Comparison of ENCODE assay signal across 17 cellular contexts in genomic region chr2:172525601-172526000, GRCh38.
"Had no signal": no experiment of that assay in that cellular context is flagged by ENCODE, and none has a peak within 500 bp of the region (broad histone marks: within the 10 kb centered on the region; RNA-seq: fewer than 3 reads in every experiment).

No MANE protein-coding gene starts in this region.

- H3K27me3 Mint-ChIP-seq: activated CD4-positive, alpha-beta T cell treated with anti-CD3 and anti-CD28 coated beads, Interleukin-2, amount 10 ng/mL, durations not matched to agents 7 days and 5 days; activated naive CD4-positive, alpha-beta T cell treated with anti-CD3 and anti-CD28 coated beads, Interleukin-2, amount 10 ng/mL, durations not matched to agents 7 days and 5 days; activated T-cell treated with anti-CD3 and anti-CD28 coated beads, Interleukin-2, amount 50 U/mL, for 24 hours; naive thymus-derived CD4-positive, alpha-beta T cell; stimulated activated memory B cell treated with anti-CD40 and anti-IgM and Interleukin-4, amounts not matched to agents 10 μg/mL and 1 μg/mL and 100 μg/mL, for 72 hours had no signal

- H3K36me3 ChIP-seq: esophagus squamous epithelium, neutrophil, pancreas, upper lobe of right lung had no signal

- H3K27me3 ChIP-seq: esophagus squamous epithelium, heart right ventricle, neutrophil, pancreas, spleen, testis, upper lobe of right lung had no signal

- H3K4me1 ChIP-seq: esophagus squamous epithelium, heart right ventricle, pancreas, spleen, testis, upper lobe of right lung had no signal

- H3K4me3 ChIP-seq: esophagus squamous epithelium, heart right ventricle, pancreas, spleen, testis, upper lobe of right lung had no signal

- H3K4me3 Mint-ChIP-seq: activated CD4-positive, alpha-beta T cell treated with anti-CD3 and anti-CD28 coated beads, Interleukin-2, amount 10 ng/mL, durations not matched to agents 7 days and 5 days; activated CD8-positive, alpha-beta T cell treated with anti-CD3 and anti-CD28 coated beads, Interleukin-2, amount 10 ng/mL, durations not matched to agents 7 days and 5 days; activated naive CD4-positive, alpha-beta T cell treated with anti-CD3 and anti-CD28 coated beads, Interleukin-2, amount 10 ng/mL, durations not matched to agents 7 days and 5 days; activated T-cell treated with anti-CD3 and anti-CD28 coated beads, Interleukin-2, amount 50 U/mL, for 24 hours; immature natural killer cell; naive thymus-derived CD4-positive, alpha-beta T cell; stimulated activated memory B cell treated with anti-CD40 and anti-IgM and Interleukin-4, amounts not matched to agents 10 μg/mL and 1 μg/mL and 100 μg/mL, for 72 hours had no signal

- H3K27ac ChIP-seq: esophagus squamous epithelium, heart right ventricle, neutrophil, pancreas, spleen, testis, upper lobe of right lung had no signal

- H3K9me3 ChIP-seq: pancreas, testis, upper lobe of right lung had no signal

- DNase-seq: activated CD4-positive, alpha-beta T cell treated with anti-CD3 and anti-CD28 coated beads, Interleukin-2, amount 10 ng/mL, durations not matched to agents 7 days and 5 days; activated CD8-positive, alpha-beta T cell treated with anti-CD3 and anti-CD28 coated beads, Interleukin-2, amount 10 ng/mL, durations not matched to agents 7 days and 5 days; activated naive CD4-positive, alpha-beta T cell treated with anti-CD3 and anti-CD28 coated beads, Interleukin-2, amount 10 ng/mL, durations not matched to agents 7 days and 5 days; activated T-cell treated with anti-CD3 and anti-CD28 coated beads, Interleukin-2, amount 50 U/mL, for 24 hours; effector CD4-positive, alpha-beta T cell; esophagus squamous epithelium; heart right ventricle; immature natural killer cell; left ventricle myocardium superior; naive thymus-derived CD4-positive, alpha-beta T cell; pancreas; spleen; stimulated activated CD4-positive, alpha-beta T cell treated with anti-CD3 and anti-CD28 coated beads, Interleukin-4, amount 100 ng/mL, for 4 hours; testis; upper lobe of right lung had no signal

- H3K27ac Mint-ChIP-seq: activated CD4-positive, alpha-beta T cell treated with anti-CD3 and anti-CD28 coated beads, Interleukin-2, amount 10 ng/mL, durations not matched to agents 7 days and 5 days; activated CD8-positive, alpha-beta T cell treated with anti-CD3 and anti-CD28 coated beads, Interleukin-2, amount 10 ng/mL, durations not matched to agents 7 days and 5 days; activated naive CD4-positive, alpha-beta T cell treated with anti-CD3 and anti-CD28 coated beads, Interleukin-2, amount 10 ng/mL, durations not matched to agents 7 days and 5 days; activated T-cell treated with anti-CD3 and anti-CD28 coated beads, Interleukin-2, amount 50 U/mL, for 24 hours; immature natural killer cell; stimulated activated memory B cell treated with anti-CD40 and anti-IgM and Interleukin-4, amounts not matched to agents 10 μg/mL and 1 μg/mL and 100 μg/mL, for 72 hours had no signal

- H3K4me1 Mint-ChIP-seq: activated CD4-positive, alpha-beta T cell treated with anti-CD3 and anti-CD28 coated beads, Interleukin-2, amount 10 ng/mL, durations not matched to agents 7 days and 5 days; activated naive CD4-positive, alpha-beta T cell treated with anti-CD3 and anti-CD28 coated beads, Interleukin-2, amount 10 ng/mL, durations not matched to agents 7 days and 5 days; immature natural killer cell; stimulated activated memory B cell treated with anti-CD40 and anti-IgM and Interleukin-4, amounts not matched to agents 10 μg/mL and 1 μg/mL and 100 μg/mL, for 72 hours had no signal
